10 cellular contexts compared by ENCODE assay signal in the genomic region with DNA sequence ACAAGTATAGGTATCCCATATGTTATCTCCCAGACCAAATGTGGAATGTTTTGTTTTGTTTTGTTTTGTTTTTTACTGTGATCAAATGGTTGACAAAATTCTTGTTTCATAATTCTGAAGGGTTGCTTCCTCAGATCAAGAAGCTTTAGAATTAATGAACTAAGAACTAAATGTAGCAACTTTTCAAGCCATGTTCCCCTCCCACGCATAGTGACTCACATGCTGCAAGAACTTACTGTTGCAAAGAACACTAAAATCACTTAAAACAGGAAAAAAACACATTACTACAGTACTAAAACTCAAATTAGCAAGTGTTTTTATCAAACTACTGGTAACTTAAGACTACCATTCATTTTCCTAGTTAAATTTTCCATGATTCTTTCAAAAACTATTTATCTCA. TPM values are rescaled to one million over a fixed set of nuclear protein-coding genes. Genes with fewer than 3 reads are reported as not detected.
DNase-seq lines count a peak whose midpoint lies in the region; ATAC-seq and TF ChIP-seq lines count a peak whose summit lies in the region.
"Had no signal": no experiment of that assay in that cellular context is flagged by ENCODE, and none has a peak within 500 bp of the region (broad histone marks: within the 10 kb centered on the region; RNA-seq: fewer than 3 reads in every experiment).

No MANE protein-coding gene starts in this region.

- H3K9me3 ChIP-seq in HEK293 (ENCODE audit: control insufficient read depth, insufficient read depth, low read depth, low read length) (no peaks in the 10 kb centered on the region), Karpas-422 (ENCODE audit: low read length) (no peaks in the 10 kb centered on the region)

- H3K4me1 Mint-ChIP-seq in naive thymus-derived CD8-positive, alpha-beta T cell, result no peaks in the 10 kb centered on the region
- H3K4me1 Mint-ChIP-seq: neural crest cell had no signal

- no peak for TF ChIP-seq CTCF in HEK293 (tag by site-specific recombination; IDR thresholded peaks at IDR 0.05)

- peaks cover 71% of the 10 kb centered on the region for H3K79me2 ChIP-seq in Karpas-422 (ENCODE audit: low read length)

- H3K4me3 Mint-ChIP-seq in naive thymus-derived CD8-positive, alpha-beta T cell, result no peak overlapping the region
- H3K4me3 Mint-ChIP-seq: neural crest cell had no signal

- H3K4me3 ChIP-seq in HEK293 (ENCODE audit: low read depth, low read length), result no peak overlapping the region
- no peak overlapping the region for H3K4me3 ChIP-seq in Karpas-422 (ENCODE audit: low read length)
- H3K4me3 ChIP-seq: PC-9 had no signal

- H3K27ac Mint-ChIP-seq in naive thymus-derived CD8-positive, alpha-beta T cell, result peak overlapping the region in 1 of 10 donors; percentile 32

- H2AFZ ChIP-seq in Karpas-422 (ENCODE audit: low read length), result no peak overlapping the region
- H2AFZ ChIP-seq: PC-9 had no signal

- no peak for ATAC-seq in naive thymus-derived CD8-positive, alpha-beta T cell

- no peaks in the 10 kb centered on the region for H4K20me1 ChIP-seq in Karpas-422 (ENCODE audit: insufficient read depth, low read depth, low read length)

- no peaks in the 10 kb centered on the region for H3K9me3 Mint-ChIP-seq in naive thymus-derived CD8-positive, alpha-beta T cell
- H3K9me3 Mint-ChIP-seq: neural crest cell had no signal

- H3K36me3 Mint-ChIP-seq in naive thymus-derived CD8-positive, alpha-beta T cell, result peaks cover 0 to 51% (median 4%) of the 10 kb centered on the region in 3 donors

- H3K27me3 Mint-ChIP-seq in naive thymus-derived CD8-positive, alpha-beta T cell, result no peaks in the 10 kb centered on the region

- no peaks in the 10 kb centered on the region for H3K27me3 ChIP-seq in Karpas-422 (ENCODE audit: low read length)

- peaks cover 30 to 36% of the 10 kb centered on the region in 2 experiments for H3K36me3 ChIP-seq in HEK293 (ENCODE audit: control insufficient read depth in 2 of 2, insufficient read depth in 1 of 2, low read length in 2 of 2)
- peaks cover 86% of the 10 kb centered on the region for H3K36me3 ChIP-seq in Karpas-422 (ENCODE audit: insufficient read depth, low read length)

- no peaks in the 10 kb centered on the region for H3K9me2 ChIP-seq in Karpas-422 (replicated peaks; ENCODE audit: insufficient read depth, low read length)

- H3K4me1 ChIP-seq in HEK293 (ENCODE audit: control insufficient read depth, insufficient read depth, low read length) (peaks cover 5% of the 10 kb centered on the region; the same call in 1 of the 2 replicates), Karpas-422 (ENCODE audit: low read length) (peaks cover 56% of the 10 kb centered on the region)

- no peak overlapping the region for H3K9ac ChIP-seq in Karpas-422 (ENCODE audit: low read length)

- CTCF ChIA-PET in HEK293 (lab: Yijun Ruan, JAX), result interaction anchor here (0.6 to 3.0 kb wide), 2 partner anchors 9 to 426 kb away, joined by 6 to 20 read pairs; no protein-coding TSS in a partner anchor

- H3K27ac ChIP-seq in HEK293 (ENCODE audit: extremely low read depth, low read depth, low read length) (no peak overlapping the region), Karpas-422 (ENCODE audit: low read length) (no peak overlapping the region)
- H3K27ac ChIP-seq: PC-9 had no signal

- peak; percentile 69 to 72 for DNase-seq in AML-193 (lab: John Stamatoyannopoulos, UW)
- peak; percentile 98 for DNase-seq in amniotic epithelial cell (ENCODE audit: low read depth)
- DNase-seq in middle frontal gyrus (ENCODE audit: extremely low spot score, low spot score), result peak; percentile 70
- no peak for DNase-seq in cerebellum (ENCODE audit: low spot score)
- no peak for DNase-seq in LoVo (ENCODE audit: low spot score)
- DNase-seq in naive thymus-derived CD8-positive, alpha-beta T cell, result no peak
- DNase-seq in Karpas-422, result no peak
- DNase-seq: PC-9 had no signal

- POLR2A ChIA-PET in HEK293 (lab: Yijun Ruan, JAX), result no interaction called here
- POLR2A ChIA-PET in naive thymus-derived CD8-positive, alpha-beta T cell (lab: Charles Lee), result no interaction called here

- no peak overlapping the region for H3K4me2 ChIP-seq in Karpas-422 (ENCODE audit: low read depth, low read length, poor library complexity, severe bottlenecking)
- H3K4me2 ChIP-seq: PC-9 had no signal

TF ChIP-seq in HEK293, 187 proteins besides CTCF, POLR2A, EP300 and RAD21:
- TF ChIP-seq ZFHX2 (tag by site-specific recombination; conservative IDR thresholded peaks at IDR 0.05), result peak; percentile 27; the same call in 1 of the 2 replicates
- no peak for TF ChIP-seq ZBTB21 (tag by site-specific recombination; IDR thresholded peaks at IDR 0.05)
- TF ChIP-seq BCL11A (tag by site-specific recombination; IDR thresholded peaks at IDR 0.05; ENCODE audit: low read depth), result no peak

RNA-seq across cellular contexts. Expression of a gene that starts 30.6 kb away (rescaled TPM):
- 102 TPM for total RNA-seq in cerebellum
- total RNA-seq in naive thymus-derived CD8-positive, alpha-beta T cell, result 10 to 100 TPM; 16.3 to 20.2 TPM
- polyA plus RNA-seq in naive thymus-derived CD8-positive, alpha-beta T cell, result 10 to 100 TPM in 2 of 3 donors, 1 to 10 TPM in 1; 8.0 to 13.1 (median 11.5) TPM
- total RNA-seq in Karpas-422 (2014; rRNA removed; shearing (Covaris generic); ENCODE audit: low replicate concordance), result 58.3 and 131 TPM in 2 replicates

Comparison
In these comparisons a context has a peak if more than half of its experiments do, and no peak if none do; other contexts are left out.
1. DNase-seq: peak in AML-193 (2 of 2), amniotic epithelial cell (single experiment) and middle frontal gyrus (single experiment); none in cerebellum (single experiment), LoVo (single experiment), naive thymus-derived CD8-positive, alpha-beta T cell (0 of 10) and Karpas-422 (single experiment).